ENCODE assay signal across 14 cellular contexts in the genomic region with DNA sequence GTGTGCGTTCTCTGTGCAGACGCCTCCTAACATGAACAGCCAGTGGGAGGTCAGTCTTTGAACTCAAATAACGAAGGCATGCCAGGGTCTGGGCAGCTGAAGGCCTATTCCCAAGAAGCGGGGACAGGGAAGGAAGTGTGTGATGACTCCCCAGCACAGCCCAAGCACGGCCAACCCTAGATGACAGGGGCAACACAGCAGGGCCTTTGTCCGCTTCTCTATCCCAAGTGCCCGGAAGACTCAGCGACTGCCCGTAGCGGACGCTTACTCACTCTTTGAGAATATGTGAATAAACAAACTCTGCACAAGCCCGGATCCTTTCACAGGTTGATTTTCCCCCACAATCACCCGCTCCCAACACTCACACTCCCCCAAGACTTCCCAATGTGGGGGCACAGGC. TPM values are rescaled to one million over a fixed set of nuclear protein-coding genes. Genes with fewer than 3 reads are reported as not detected.
DNase-seq lines count a peak whose midpoint lies in the region; ATAC-seq and TF ChIP-seq lines count a peak whose summit lies in the region.
"Had no signal": no experiment of that assay in that cellular context is flagged by ENCODE, and none has a peak within 500 bp of the region (broad histone marks: within the 10 kb centered on the region; RNA-seq: fewer than 3 reads in every experiment).

No MANE protein-coding gene starts in this region.

- H4K8ac ChIP-seq in mesendoderm (ENCODE audit: low read depth, low read length): no peak overlapping the region

- no peak overlapping the region for H2BK15ac ChIP-seq in mesendoderm (replicated peaks; ENCODE audit: low read depth)

- no peak overlapping the region for H2BK120ac ChIP-seq in mesendoderm (ENCODE audit: low read depth, low read length)

- H2AK5ac ChIP-seq in mesendoderm (ENCODE audit: low read length): peak overlapping the region; percentile 10

- no peak overlapping the region for H3K18ac ChIP-seq in mesendoderm (ENCODE audit: low read length)

- H3K4me1 ChIP-seq in mesendoderm (ENCODE audit: control insufficient read depth, low read depth, low read length): peaks cover 11% of the 10 kb centered on the region
- peaks cover 64% of the 10 kb centered on the region for H3K4me1 ChIP-seq in stomach smooth muscle (ENCODE audit: control insufficient read depth, insufficient read depth, low read length)

- no peak overlapping the region for H2BK5ac ChIP-seq in mesendoderm (ENCODE audit: low read length)

- H3K79me2 ChIP-seq in mesendoderm (ENCODE audit: control insufficient read depth, insufficient read depth, low read length): peaks cover 21% of the 10 kb centered on the region

- no peak overlapping the region for H3K56ac ChIP-seq in mesendoderm (ENCODE audit: low read length)

- H3K36me3 ChIP-seq in mesendoderm (ENCODE audit: control insufficient read depth, insufficient read depth, low read length) (peaks cover 2% of the 10 kb centered on the region), stomach smooth muscle (ENCODE audit: control insufficient read depth in 2 of 2, insufficient read depth in 2 of 2, low read length in 2 of 2) (peaks cover 11 to 17% of the 10 kb centered on the region in 2 donors)

- H3K23ac ChIP-seq in mesendoderm (ENCODE audit: low read length): peak overlapping the region; percentile 54

- H3K9ac ChIP-seq in mesendoderm (ENCODE audit: low read length) (no peak overlapping the region), stomach smooth muscle (ENCODE audit: low read length in 2 of 2) (peak overlapping the region in 1 of 2 donors; percentile 51)

- H3K27me3 Mint-ChIP-seq in HFFc6 (ENCODE audit: insufficient read depth): no peaks in the 10 kb centered on the region; the same call in 1 of the 2 replicates
- H3K27me3 Mint-ChIP-seq in activated T-cell treated with anti-CD3 and anti-CD28 coated beads, Interleukin-2, amount 50 U/mL, for 4 hours (ENCODE audit: low read depth): no peaks in the 10 kb centered on the region
- H3K27me3 Mint-ChIP-seq in naive thymus-derived CD8-positive, alpha-beta T cell: no peaks in the 10 kb centered on the region
- H3K27me3 Mint-ChIP-seq: naive thymus-derived CD4-positive, alpha-beta T cell had no signal

- peaks cover 100% of the 10 kb centered on the region for H3K4me1 Mint-ChIP-seq in HFFc6 (ENCODE audit: low read depth)
- no peaks in the 10 kb centered on the region for H3K4me1 Mint-ChIP-seq in activated T-cell treated with anti-CD3 and anti-CD28 coated beads, Interleukin-2, amount 50 U/mL, for 4 hours (ENCODE audit: low read depth)
- H3K4me1 Mint-ChIP-seq in naive thymus-derived CD8-positive, alpha-beta T cell: peaks cover 0 to 6% (median 0%) of the 10 kb centered on the region in 4 donors

- no peak overlapping the region for H3K4me2 ChIP-seq in mesendoderm (ENCODE audit: low read length)

- no peak overlapping the region for H3K4ac ChIP-seq in mesendoderm (ENCODE audit: low read depth, low read length)

- WGBS in mesendoderm (ENCODE audit: extremely low coverage, insufficient coverage, low lambda C conversion rate): no CpG with 5 or more reads among the region's 13 CpGs

- DNase-seq in HFFc6 (no peak), caudate nucleus (lab: John Stamatoyannopoulos, UW) (peak in 56 of 61 donors; percentile 11 to 89 (median 68)), mesendoderm (no peak)
- no peak for DNase-seq in activated T-cell treated with anti-CD3 and anti-CD28 coated beads, Interleukin-2, amount 50 U/mL, for 4 hours
- no peak for DNase-seq in naive thymus-derived CD8-positive, alpha-beta T cell
- DNase-seq: activated T-cell treated with anti-CD3 and anti-CD28 coated beads, Interleukin-2, amount 50 U/mL, for 72 hours; naive thymus-derived CD4-positive, alpha-beta T cell; NCI-H2081; stimulated activated CD8-positive, alpha-beta memory T cell treated with anti-CD3 and anti-CD28 coated beads, Interleukin-4, amount 100 ng/mL, for 48 hours had no signal

- H3K9me3 ChIP-seq in stomach smooth muscle (ENCODE audit: control insufficient read depth in 2 of 2, low read length in 2 of 2): peaks cover 0 to 3% of the 10 kb centered on the region in 2 donors

- H3K27ac ChIP-seq in caudate nucleus (ENCODE audit: low read depth, low read length) (peak overlapping the region; percentile 89), mesendoderm (ENCODE audit: low read depth, low read length) (no peak overlapping the region), stomach smooth muscle (ENCODE audit: low read length) (peak overlapping the region; percentile 67)
- H3K27ac ChIP-seq: C4-2B had no signal

- POLR2A ChIA-PET in naive thymus-derived CD8-positive, alpha-beta T cell (lab: Charles Lee): no interaction called here

- H3K27me3 ChIP-seq in mesendoderm (ENCODE audit: insufficient read depth, low read length, poor library complexity): no peaks in the 10 kb centered on the region
- no peaks in the 10 kb centered on the region for H3K27me3 ChIP-seq in stomach smooth muscle (ENCODE audit: control insufficient read depth in 1 of 2, insufficient read depth in 2 of 2, low read length in 2 of 2)

- peaks cover 73% of the 10 kb centered on the region for H3K36me3 Mint-ChIP-seq in HFFc6 (ENCODE audit: low read depth)
- peaks cover 13% of the 10 kb centered on the region for H3K36me3 Mint-ChIP-seq in activated T-cell treated with anti-CD3 and anti-CD28 coated beads, Interleukin-2, amount 50 U/mL, for 4 hours (ENCODE audit: insufficient read depth)
- H3K36me3 Mint-ChIP-seq in naive thymus-derived CD8-positive, alpha-beta T cell: peaks cover 4 to 27% (median 19%) of the 10 kb centered on the region in 3 donors

- H3K4me3 ChIP-seq in mesendoderm (ENCODE audit: low read length) (no peak overlapping the region), stomach smooth muscle (ENCODE audit: low read length in 2 of 2) (peak overlapping the region in 1 of 2 donors; percentile 60)

- no peak for ATAC-seq in activated T-cell treated with anti-CD3 and anti-CD28 coated beads, Interleukin-2, amount 50 U/mL, for 4 hours
- ATAC-seq in naive thymus-derived CD8-positive, alpha-beta T cell: no peak
- no peak for ATAC-seq in HG03097 (IDR thresholded peaks at IDR 0.05; ENCODE audit: low FRiP score, unreplicated experiment)
- ATAC-seq in GM18873 (IDR thresholded peaks at IDR 0.05; ENCODE audit: low FRiP score, unreplicated experiment): no peak
- ATAC-seq: activated CD4-positive, CD25-positive, alpha-beta regulatory T cell treated with anti-CD3 and anti-CD28 coated beads, Interleukin-2, amount 50 U/mL, for 24 hours; activated T-cell treated with anti-CD3 and anti-CD28 coated beads, Interleukin-2, amount 50 U/mL, for 72 hours; naive thymus-derived CD4-positive, alpha-beta T cell had no signal

- no peak overlapping the region for H4K5ac ChIP-seq in mesendoderm (ENCODE audit: low read length)

- peaks cover 12% of the 10 kb centered on the region for H3K9me3 Mint-ChIP-seq in HFFc6
- no peaks in the 10 kb centered on the region for H3K9me3 Mint-ChIP-seq in activated T-cell treated with anti-CD3 and anti-CD28 coated beads, Interleukin-2, amount 50 U/mL, for 4 hours
- no peaks in the 10 kb centered on the region for H3K9me3 Mint-ChIP-seq in naive thymus-derived CD8-positive, alpha-beta T cell
- H3K9me3 Mint-ChIP-seq: activated T-cell treated with anti-CD3 and anti-CD28 coated beads, Interleukin-2, amount 50 U/mL, for 72 hours had no signal

- H3K4me3 Mint-ChIP-seq in HFFc6: peak overlapping the region; percentile 31
- H3K4me3 Mint-ChIP-seq in activated T-cell treated with anti-CD3 and anti-CD28 coated beads, Interleukin-2, amount 50 U/mL, for 4 hours: no peak overlapping the region
- H3K4me3 Mint-ChIP-seq in naive thymus-derived CD8-positive, alpha-beta T cell: no peak overlapping the region
- H3K4me3 Mint-ChIP-seq: activated T-cell treated with anti-CD3 and anti-CD28 coated beads, Interleukin-2, amount 50 U/mL, for 72 hours; naive thymus-derived CD4-positive, alpha-beta T cell had no signal

- peak overlapping the region; percentile 90 for H3K27ac Mint-ChIP-seq in HFFc6
- peak overlapping the region in 1 of 10 donors; percentile 65 for H3K27ac Mint-ChIP-seq in naive thymus-derived CD8-positive, alpha-beta T cell
- H3K27ac Mint-ChIP-seq: activated T-cell treated with anti-CD3 and anti-CD28 coated beads, Interleukin-2, amount 50 U/mL, for 72 hours had no signal

- no peak for TF ChIP-seq CTCF in HFFc6 (IDR thresholded peaks at IDR 0.05)

- H3K79me1 ChIP-seq in mesendoderm (ENCODE audit: low read length): peaks cover 19% of the 10 kb centered on the region

RNA-seq across cellular contexts. Expression of gene C1orf198, which starts 11.2 kb away (rescaled TPM):
- total RNA-seq in HFFc6 (2021; fragmentation: NEBNext Ultra II Directional; extraction: Animal tissue kit (Norgen Biotek cat#: 25700)): 100 to 1,000 TPM in 1 of 6 experiments, 10 to 100 TPM in 5; 72.4 to 118 (median 88.4) TPM
- 29.8 TPM for polyA plus RNA-seq in mesendoderm (2013, experiment 1 of 2)
- 29.2 TPM for polyA plus RNA-seq in mesendoderm (2013, experiment 2 of 2)
- total RNA-seq in activated T-cell treated with anti-CD3 and anti-CD28 coated beads, Interleukin-2, amount 50 U/mL, for 4 hours: 1 to 10 TPM; 4.7 to 5.2 (median 4.9) TPM
- total RNA-seq in naive thymus-derived CD8-positive, alpha-beta T cell: 1 to 10 TPM; 8.1 to 8.9 TPM
- 1 to 10 TPM; 5.5 to 7.0 (median 5.9) TPM for polyA plus RNA-seq in naive thymus-derived CD8-positive, alpha-beta T cell

Comparison
In these comparisons a context has a peak if more than half of its experiments do, and no peak if none do; other contexts are left out.
1. DNase-seq: peak in caudate nucleus (56 of 61); none in HFFc6 (single experiment), mesendoderm (single experiment), activated T-cell treated with anti-CD3 and anti-CD28 coated beads, Interleukin-2, amount 50 U/mL, for 4 hours (single experiment) and naive thymus-derived CD8-positive, alpha-beta T cell (0 of 10).
2. RNA of gene C1orf198, which starts 11.2 kb away (total RNA-seq): 72.4 to 118 TPM in HFFc6; 8.1 to 8.9 TPM in naive thymus-derived CD8-positive, alpha-beta T cell and 4.7 to 5.2 TPM in activated T-cell treated with anti-CD3 and anti-CD28 coated beads, Interleukin-2, amount 50 U/mL, for 4 hours; every median in the first group is over 4 times any median in the second.